In genomic region chr3:50502225-50502583, GRCh38 we compare ENCODE assay signal across 9 cellular contexts. TPM values are rescaled to one million over a fixed set of nuclear protein-coding genes. Genes with fewer than 3 reads are reported as not detected.
DNase-seq lines count a peak whose midpoint lies in the region; ATAC-seq lines count a peak whose summit lies in the region.
"Had no signal": no experiment of that assay in that cellular context is flagged by ENCODE, and none has a peak within 500 bp of the region (broad histone marks: within the 10 kb centered on the region; RNA-seq: fewer than 3 reads in every experiment).

No MANE protein-coding gene starts in this region.

- H3K4me3 Mint-ChIP-seq in central memory CD8-positive, alpha-beta T cell = peak overlapping the region; percentile 81
- H3K4me3 Mint-ChIP-seq in naive B cell = peak overlapping the region; percentile 60 to 84 (median 78)

- peak overlapping the region; percentile 98 for H3K4me2 ChIP-seq in BLaER1

- peak overlapping the region; percentile 62; the same call in 1 of the 2 replicates for H3K9ac ChIP-seq in BLaER1
- H3K9ac ChIP-seq in ES-I3 (ENCODE audit: low read depth, low read length) = peak overlapping the region; percentile 73; the same call in 1 of the 2 replicates

- H3K27me3 Mint-ChIP-seq in central memory CD8-positive, alpha-beta T cell = peaks cover 21% of the 10 kb centered on the region
- H3K27me3 Mint-ChIP-seq in naive B cell = peaks cover 22 to 66% (median 56%) of the 10 kb centered on the region in 3 donors

- H3K36me3 Mint-ChIP-seq in central memory CD8-positive, alpha-beta T cell (ENCODE audit: insufficient read depth) = peaks cover 5% of the 10 kb centered on the region
- H3K36me3 Mint-ChIP-seq in naive B cell = peaks cover 0 to 7% of the 10 kb centered on the region in 2 donors

- ATAC-seq in central memory CD8-positive, alpha-beta T cell (replicated peaks; ENCODE audit: extremely low read depth, poor library complexity, severe bottlenecking) = no peak
- ATAC-seq in naive B cell (ENCODE audit: low read depth in 2 of 2) (no peak), GM21526 (IDR thresholded peaks at IDR 0.05; ENCODE audit: low FRiP score, unreplicated experiment) (no peak), GM18519 (IDR thresholded peaks at IDR 0.05; ENCODE audit: low FRiP score, unreplicated experiment) (no peak)

- no peak for DNase-seq in central memory CD8-positive, alpha-beta T cell (ENCODE audit: low spot score in 2 of 2)
- DNase-seq in naive B cell (no peak), HuH-7.5 (ENCODE audit: low spot score) (no peak), KG1 (lab: John Stamatoyannopoulos, UW) (no peak)
- DNase-seq: NCI-H2029 treated with DMSO at 0.1 percent for 48 hours had no signal

- no peak overlapping the region for H3K27ac Mint-ChIP-seq in central memory CD8-positive, alpha-beta T cell (ENCODE audit: low read depth)
- peak overlapping the region in 1 of 6 donors; percentile 86 for H3K27ac Mint-ChIP-seq in naive B cell

- H3K9me3 ChIP-seq in BLaER1 (no peaks in the 10 kb centered on the region), ES-I3 (ENCODE audit: control insufficient read depth, insufficient read depth, low read length) (no peaks in the 10 kb centered on the region)

- H3K27ac ChIP-seq in BLaER1 = no peak overlapping the region

- H3K36me3 ChIP-seq in BLaER1 (no peaks in the 10 kb centered on the region), ES-I3 (ENCODE audit: insufficient read depth, low read length) (no peaks in the 10 kb centered on the region)

- H4K20me1 ChIP-seq in BLaER1 = peaks cover 21% of the 10 kb centered on the region

- peaks cover 64% of the 10 kb centered on the region for H3K27me3 ChIP-seq in BLaER1

- peak overlapping the region; percentile 74 for H3K4me3 ChIP-seq in BLaER1

- peaks cover 50% of the 10 kb centered on the region for H3K4me1 Mint-ChIP-seq in central memory CD8-positive, alpha-beta T cell
- H3K4me1 Mint-ChIP-seq in naive B cell = peaks cover 7 to 17% (median 14%) of the 10 kb centered on the region in 3 donors

- H3K9me3 Mint-ChIP-seq in central memory CD8-positive, alpha-beta T cell = no peaks in the 10 kb centered on the region
- peaks cover 0 to 1% (median 0%) of the 10 kb centered on the region in 7 donors for H3K9me3 Mint-ChIP-seq in naive B cell

- H3K4me1 ChIP-seq in BLaER1 (peaks cover 37% of the 10 kb centered on the region), ES-I3 (ENCODE audit: insufficient read depth, low read length) (peaks cover 12% of the 10 kb centered on the region; the same call in 1 of the 2 replicates)

RNA-seq across cellular contexts. Expression of gene CACNA2D2, which starts 1.2 kb away (rescaled TPM):
- under 1 TPM in 3 of 6 donors, not detected in 3; 0.17 to 0.24 (median 0.18) TPM for polyA plus RNA-seq in naive B cell (ENCODE audit: low read depth in 6 of 6)
